ENCODE assay signal across 1 cellular context in the genomic region with DNA sequence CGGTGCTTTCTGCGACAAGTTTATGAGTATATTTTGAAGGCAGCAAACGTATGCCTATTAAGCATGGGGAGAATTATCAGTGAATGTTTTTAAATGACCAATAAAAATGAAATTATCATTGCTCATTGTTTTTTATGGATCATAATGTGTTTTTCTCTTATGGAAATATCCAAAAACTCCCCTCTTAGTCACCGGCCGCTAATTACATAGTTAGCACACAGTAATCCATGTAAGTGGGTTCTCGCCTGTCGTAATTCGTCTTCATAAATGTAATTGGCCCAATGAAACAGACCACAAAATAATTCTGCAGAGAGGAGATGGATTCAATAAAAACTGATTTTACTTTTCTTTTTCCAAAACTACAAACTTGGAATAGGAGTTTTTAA.
TF ChIP-seq lines count a peak whose summit lies in the region.

No MANE protein-coding gene starts in this region.

TF ChIP-seq in HEK293, 187 proteins besides CTCF, POLR2A, EP300 and RAD21 (continued from another document and continues in another):
- TF ChIP-seq ZNF394 (tag by site-specific recombination; IDR thresholded peaks at IDR 0.05; ENCODE audit: borderline replicate concordance) (no peak; the same call in 1 of the 2 replicates), ZNF785 (tag by site-specific recombination; IDR thresholded peaks at IDR 0.05) (no peak), ZNF792 (tag by site-specific recombination; IDR thresholded peaks at IDR 0.05) (no peak), ZNF596 (tag by site-specific recombination; IDR thresholded peaks at IDR 0.05) (no peak), ZNF548 (tag by site-specific recombination; IDR thresholded peaks at IDR 0.05) (no peak), KLF16 (tag by site-specific recombination; IDR thresholded peaks at IDR 0.05) (peak; percentile 43; the same call in 1 of the 2 replicates), ZNF146 (tag by site-specific recombination; IDR thresholded peaks at IDR 0.05) (no peak; the same call in 1 of the 2 replicates), ZNF670 (tag by site-specific recombination; IDR thresholded peaks at IDR 0.05; ENCODE audit: low read depth) (no peak), ZNF561 (tag by site-specific recombination; IDR thresholded peaks at IDR 0.05; ENCODE audit: borderline replicate concordance) (no peak), KLF10 (tag by site-specific recombination; IDR thresholded peaks at IDR 0.05) (0 out of 2 replicates have a peak, but pooled peaks have one; percentile 28), ZFHX2 (tag by site-specific recombination; conservative IDR thresholded peaks at IDR 0.05) (no peak), ZBTB17 (tag by site-specific recombination; IDR thresholded peaks at IDR 0.05) (0 out of 2 replicates have a peak, but pooled peaks have one; percentile 26), EGR2 (tag by site-specific recombination; IDR thresholded peaks at IDR 0.05; ENCODE audit: low read depth) (no peak), SETDB1 (IDR thresholded peaks at IDR 0.05; ENCODE audit: insufficient read length, low read length) (no peak), ZNF514 (tag by site-specific recombination; IDR thresholded peaks at IDR 0.05) (no peak), ZNF555 (tag by site-specific recombination; conservative IDR thresholded peaks at IDR 0.05) (no peak), YY2 (tag by site-specific recombination; IDR thresholded peaks at IDR 0.05) (no peak), ZNF626 (tag by site-specific recombination; IDR thresholded peaks at IDR 0.05) (no peak), ZNF302 (tag by site-specific recombination; IDR thresholded peaks at IDR 0.05; ENCODE audit: low read depth) (no peak), FEZF1 (tag by site-specific recombination; IDR thresholded peaks at IDR 0.05) (peak; percentile 57), ZSCAN23 (tag by site-specific recombination; IDR thresholded peaks at IDR 0.05) (no peak), ZNF16 (tag by site-specific recombination; IDR thresholded peaks at IDR 0.05; ENCODE audit: low read depth) (no peak)
- TF ChIP-seq, protein P1, sequence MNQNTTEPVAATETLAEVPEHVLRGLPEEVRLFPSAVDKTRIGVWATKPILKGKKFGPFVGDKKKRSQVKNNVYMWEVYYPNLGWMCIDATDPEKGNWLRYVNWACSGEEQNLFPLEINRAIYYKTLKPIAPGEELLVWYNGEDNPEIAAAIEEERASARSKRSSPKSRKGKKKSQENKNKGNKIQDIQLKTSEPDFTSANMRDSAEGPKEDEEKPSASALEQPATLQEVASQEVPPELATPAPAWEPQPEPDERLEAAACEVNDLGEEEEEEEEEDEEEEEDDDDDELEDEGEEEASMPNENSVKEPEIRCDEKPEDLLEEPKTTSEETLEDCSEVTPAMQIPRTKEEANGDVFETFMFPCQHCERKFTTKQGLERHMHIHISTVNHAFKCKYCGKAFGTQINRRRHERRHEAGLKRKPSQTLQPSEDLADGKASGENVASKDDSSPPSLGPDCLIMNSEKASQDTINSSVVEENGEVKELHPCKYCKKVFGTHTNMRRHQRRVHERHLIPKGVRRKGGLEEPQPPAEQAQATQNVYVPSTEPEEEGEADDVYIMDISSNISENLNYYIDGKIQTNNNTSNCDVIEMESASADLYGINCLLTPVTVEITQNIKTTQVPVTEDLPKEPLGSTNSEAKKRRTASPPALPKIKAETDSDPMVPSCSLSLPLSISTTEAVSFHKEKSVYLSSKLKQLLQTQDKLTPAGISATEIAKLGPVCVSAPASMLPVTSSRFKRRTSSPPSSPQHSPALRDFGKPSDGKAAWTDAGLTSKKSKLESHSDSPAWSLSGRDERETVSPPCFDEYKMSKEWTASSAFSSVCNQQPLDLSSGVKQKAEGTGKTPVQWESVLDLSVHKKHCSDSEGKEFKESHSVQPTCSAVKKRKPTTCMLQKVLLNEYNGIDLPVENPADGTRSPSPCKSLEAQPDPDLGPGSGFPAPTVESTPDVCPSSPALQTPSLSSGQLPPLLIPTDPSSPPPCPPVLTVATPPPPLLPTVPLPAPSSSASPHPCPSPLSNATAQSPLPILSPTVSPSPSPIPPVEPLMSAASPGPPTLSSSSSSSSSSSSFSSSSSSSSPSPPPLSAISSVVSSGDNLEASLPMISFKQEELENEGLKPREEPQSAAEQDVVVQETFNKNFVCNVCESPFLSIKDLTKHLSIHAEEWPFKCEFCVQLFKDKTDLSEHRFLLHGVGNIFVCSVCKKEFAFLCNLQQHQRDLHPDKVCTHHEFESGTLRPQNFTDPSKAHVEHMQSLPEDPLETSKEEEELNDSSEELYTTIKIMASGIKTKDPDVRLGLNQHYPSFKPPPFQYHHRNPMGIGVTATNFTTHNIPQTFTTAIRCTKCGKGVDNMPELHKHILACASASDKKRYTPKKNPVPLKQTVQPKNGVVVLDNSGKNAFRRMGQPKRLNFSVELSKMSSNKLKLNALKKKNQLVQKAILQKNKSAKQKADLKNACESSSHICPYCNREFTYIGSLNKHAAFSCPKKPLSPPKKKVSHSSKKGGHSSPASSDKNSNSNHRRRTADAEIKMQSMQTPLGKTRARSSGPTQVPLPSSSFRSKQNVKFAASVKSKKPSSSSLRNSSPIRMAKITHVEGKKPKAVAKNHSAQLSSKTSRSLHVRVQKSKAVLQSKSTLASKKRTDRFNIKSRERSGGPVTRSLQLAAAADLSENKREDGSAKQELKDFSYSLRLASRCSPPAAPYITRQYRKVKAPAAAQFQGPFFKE (tag by site-specific recombination; IDR thresholded peaks at IDR 0.05; ENCODE audit: borderline replicate concordance), result no peak
- TF ChIP-seq, protein P2, sequence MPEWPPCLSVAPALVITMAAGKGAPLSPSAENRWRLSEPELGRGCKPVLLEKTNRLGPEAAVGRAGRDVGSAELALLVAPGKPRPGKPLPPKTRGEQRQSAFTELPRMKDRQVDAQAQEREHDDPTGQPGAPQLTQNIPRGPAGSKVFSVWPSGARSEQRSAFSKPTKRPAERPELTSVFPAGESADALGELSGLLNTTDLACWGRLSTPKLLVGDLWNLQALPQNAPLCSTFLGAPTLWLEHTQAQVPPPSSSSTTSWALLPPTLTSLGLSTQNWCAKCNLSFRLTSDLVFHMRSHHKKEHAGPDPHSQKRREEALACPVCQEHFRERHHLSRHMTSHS (tag by site-specific recombination; IDR thresholded peaks at IDR 0.05), result peak; percentile 57; the same call in 1 of the 2 replicates
- TF ChIP-seq, protein P3, sequence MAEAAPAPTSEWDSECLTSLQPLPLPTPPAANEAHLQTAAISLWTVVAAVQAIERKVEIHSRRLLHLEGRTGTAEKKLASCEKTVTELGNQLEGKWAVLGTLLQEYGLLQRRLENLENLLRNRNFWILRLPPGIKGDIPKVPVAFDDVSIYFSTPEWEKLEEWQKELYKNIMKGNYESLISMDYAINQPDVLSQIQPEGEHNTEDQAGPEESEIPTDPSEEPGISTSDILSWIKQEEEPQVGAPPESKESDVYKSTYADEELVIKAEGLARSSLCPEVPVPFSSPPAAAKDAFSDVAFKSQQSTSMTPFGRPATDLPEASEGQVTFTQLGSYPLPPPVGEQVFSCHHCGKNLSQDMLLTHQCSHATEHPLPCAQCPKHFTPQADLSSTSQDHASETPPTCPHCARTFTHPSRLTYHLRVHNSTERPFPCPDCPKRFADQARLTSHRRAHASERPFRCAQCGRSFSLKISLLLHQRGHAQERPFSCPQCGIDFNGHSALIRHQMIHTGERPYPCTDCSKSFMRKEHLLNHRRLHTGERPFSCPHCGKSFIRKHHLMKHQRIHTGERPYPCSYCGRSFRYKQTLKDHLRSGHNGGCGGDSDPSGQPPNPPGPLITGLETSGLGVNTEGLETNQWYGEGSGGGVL (tag by site-specific recombination; IDR thresholded peaks at IDR 0.05), result no peak
- TF ChIP-seq, protein P4, sequence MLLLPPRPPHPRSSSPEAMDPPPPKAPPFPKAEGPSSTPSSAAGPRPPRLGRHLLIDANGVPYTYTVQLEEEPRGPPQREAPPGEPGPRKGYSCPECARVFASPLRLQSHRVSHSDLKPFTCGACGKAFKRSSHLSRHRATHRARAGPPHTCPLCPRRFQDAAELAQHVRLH (tag by site-specific recombination; IDR thresholded peaks at IDR 0.05), result no peak
- TF ChIP-seq, protein P5, sequence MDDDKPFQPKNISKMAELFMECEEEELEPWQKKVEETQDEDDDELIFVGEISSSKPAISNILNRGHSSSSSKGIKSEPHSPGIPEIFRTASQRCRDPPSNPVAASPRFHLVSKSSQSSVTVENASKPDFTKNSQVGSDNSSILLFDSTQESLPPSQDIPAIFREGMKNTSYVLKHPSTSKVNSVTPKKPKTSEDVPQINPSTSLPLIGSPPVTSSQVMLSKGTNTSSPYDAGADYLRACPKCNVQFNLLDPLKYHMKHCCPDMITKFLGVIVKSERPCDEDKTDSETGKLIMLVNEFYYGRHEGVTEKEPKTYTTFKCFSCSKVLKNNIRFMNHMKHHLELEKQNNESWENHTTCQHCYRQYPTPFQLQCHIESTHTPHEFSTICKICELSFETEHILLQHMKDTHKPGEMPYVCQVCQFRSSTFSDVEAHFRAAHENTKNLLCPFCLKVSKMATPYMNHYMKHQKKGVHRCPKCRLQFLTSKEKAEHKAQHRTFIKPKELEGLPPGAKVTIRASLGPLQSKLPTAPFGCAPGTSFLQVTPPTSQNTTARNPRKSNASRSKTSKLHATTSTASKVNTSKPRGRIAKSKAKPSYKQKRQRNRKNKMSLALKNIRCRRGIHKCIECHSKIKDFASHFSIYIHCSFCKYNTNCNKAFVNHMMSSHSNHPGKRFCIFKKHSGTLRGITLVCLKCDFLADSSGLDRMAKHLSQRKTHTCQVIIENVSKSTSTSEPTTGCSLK (tag by site-specific recombination; IDR thresholded peaks at IDR 0.05), result no peak
- TF ChIP-seq, protein P6, sequence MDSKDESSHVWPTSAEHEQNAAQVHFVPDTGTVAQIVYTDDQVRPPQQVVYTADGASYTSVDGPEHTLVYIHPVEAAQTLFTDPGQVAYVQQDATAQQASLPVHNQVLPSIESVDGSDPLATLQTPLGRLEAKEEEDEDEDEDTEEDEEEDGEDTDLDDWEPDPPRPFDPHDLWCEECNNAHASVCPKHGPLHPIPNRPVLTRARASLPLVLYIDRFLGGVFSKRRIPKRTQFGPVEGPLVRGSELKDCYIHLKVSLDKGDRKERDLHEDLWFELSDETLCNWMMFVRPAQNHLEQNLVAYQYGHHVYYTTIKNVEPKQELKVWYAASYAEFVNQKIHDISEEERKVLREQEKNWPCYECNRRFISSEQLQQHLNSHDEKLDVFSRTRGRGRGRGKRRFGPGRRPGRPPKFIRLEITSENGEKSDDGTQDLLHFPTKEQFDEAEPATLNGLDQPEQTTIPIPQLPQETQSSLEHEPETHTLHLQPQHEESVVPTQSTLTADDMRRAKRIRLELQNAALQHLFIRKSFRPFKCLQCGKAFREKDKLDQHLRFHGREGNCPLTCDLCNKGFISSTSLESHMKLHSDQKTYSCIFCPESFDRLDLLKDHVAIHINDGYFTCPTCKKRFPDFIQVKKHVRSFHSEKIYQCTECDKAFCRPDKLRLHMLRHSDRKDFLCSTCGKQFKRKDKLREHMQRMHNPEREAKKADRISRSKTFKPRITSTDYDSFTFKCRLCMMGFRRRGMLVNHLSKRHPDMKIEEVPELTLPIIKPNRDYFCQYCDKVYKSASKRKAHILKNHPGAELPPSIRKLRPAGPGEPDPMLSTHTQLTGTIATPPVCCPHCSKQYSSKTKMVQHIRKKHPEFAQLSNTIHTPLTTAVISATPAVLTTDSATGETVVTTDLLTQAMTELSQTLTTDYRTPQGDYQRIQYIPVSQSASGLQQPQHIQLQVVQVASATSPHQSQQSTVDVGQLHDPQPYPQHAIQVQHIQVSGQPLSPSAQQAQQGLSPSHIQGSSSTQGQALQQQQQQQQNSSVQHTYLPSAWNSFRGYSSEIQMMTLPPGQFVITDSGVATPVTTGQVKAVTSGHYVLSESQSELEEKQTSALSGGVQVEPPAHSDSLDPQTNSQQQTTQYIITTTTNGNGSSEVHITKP (tag by site-specific recombination; IDR thresholded peaks at IDR 0.05), result no peak
- TF ChIP-seq, protein P7, sequence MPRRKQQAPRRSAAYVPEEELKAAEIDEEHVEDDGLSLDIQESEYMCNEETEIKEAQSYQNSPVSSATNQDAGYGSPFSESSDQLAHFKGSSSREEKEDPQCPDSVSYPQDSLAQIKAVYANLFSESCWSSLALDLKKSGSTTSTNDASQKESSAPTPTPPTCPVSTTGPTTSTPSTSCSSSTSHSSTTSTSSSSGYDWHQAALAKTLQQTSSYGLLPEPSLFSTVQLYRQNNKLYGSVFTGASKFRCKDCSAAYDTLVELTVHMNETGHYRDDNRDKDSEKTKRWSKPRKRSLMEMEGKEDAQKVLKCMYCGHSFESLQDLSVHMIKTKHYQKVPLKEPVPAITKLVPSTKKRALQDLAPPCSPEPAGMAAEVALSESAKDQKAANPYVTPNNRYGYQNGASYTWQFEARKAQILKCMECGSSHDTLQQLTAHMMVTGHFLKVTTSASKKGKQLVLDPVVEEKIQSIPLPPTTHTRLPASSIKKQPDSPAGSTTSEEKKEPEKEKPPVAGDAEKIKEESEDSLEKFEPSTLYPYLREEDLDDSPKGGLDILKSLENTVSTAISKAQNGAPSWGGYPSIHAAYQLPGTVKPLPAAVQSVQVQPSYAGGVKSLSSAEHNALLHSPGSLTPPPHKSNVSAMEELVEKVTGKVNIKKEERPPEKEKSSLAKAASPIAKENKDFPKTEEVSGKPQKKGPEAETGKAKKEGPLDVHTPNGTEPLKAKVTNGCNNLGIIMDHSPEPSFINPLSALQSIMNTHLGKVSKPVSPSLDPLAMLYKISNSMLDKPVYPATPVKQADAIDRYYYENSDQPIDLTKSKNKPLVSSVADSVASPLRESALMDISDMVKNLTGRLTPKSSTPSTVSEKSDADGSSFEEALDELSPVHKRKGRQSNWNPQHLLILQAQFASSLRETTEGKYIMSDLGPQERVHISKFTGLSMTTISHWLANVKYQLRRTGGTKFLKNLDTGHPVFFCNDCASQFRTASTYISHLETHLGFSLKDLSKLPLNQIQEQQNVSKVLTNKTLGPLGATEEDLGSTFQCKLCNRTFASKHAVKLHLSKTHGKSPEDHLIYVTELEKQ (tag by site-specific recombination; IDR thresholded peaks at IDR 0.05; ENCODE audit: borderline replicate concordance), result peak; percentile 64; the same call in 1 of the 2 replicates
- TF ChIP-seq, protein P8, sequence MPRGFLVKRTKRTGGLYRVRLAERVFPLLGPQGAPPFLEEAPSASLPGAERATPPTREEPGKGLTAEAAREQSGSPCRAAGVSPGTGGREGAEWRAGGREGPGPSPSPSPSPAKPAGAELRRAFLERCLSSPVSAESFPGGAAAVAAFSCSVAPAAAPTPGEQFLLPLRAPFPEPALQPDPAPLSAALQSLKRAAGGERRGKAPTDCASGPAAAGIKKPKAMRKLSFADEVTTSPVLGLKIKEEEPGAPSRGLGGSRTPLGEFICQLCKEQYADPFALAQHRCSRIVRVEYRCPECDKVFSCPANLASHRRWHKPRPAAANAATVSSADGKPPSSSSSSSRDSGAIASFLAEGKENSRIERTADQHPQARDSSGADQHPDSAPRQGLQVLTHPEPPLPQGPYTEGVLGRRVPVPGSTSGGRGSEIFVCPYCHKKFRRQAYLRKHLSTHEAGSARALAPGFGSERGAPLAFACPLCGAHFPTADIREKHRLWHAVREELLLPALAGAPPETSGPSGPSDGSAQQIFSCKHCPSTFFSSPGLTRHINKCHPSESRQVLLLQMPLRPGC (tag by site-specific recombination; IDR thresholded peaks at IDR 0.05), result peak; percentile 82
- TF ChIP-seq, protein P9, sequence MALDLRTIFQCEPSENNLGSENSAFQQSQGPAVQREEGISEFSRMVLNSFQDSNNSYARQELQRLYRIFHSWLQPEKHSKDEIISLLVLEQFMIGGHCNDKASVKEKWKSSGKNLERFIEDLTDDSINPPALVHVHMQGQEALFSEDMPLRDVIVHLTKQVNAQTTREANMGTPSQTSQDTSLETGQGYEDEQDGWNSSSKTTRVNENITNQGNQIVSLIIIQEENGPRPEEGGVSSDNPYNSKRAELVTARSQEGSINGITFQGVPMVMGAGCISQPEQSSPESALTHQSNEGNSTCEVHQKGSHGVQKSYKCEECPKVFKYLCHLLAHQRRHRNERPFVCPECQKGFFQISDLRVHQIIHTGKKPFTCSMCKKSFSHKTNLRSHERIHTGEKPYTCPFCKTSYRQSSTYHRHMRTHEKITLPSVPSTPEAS (tag by site-specific recombination; IDR thresholded peaks at IDR 0.05), result 0 out of 2 replicates have a peak, but pooled peaks have one; percentile 12
